In genomic region chr7:107505997-107506682, GRCh38 we compare ENCODE assay signal across 9 cellular contexts. TPM values are rescaled to one million over a fixed set of nuclear protein-coding genes. Genes with fewer than 3 reads are reported as not detected.
DNase-seq lines count a peak whose midpoint lies in the region; TF ChIP-seq lines count a peak whose summit lies in the region.
"Had no signal": no experiment of that assay in that cellular context is flagged by ENCODE, and none has a peak within 500 bp of the region (broad histone marks: within the 10 kb centered on the region; RNA-seq: fewer than 3 reads in every experiment).

No MANE protein-coding gene starts in this region.

- CTCF ChIA-PET in HEK293 (lab: Yijun Ruan, JAX) (interaction anchor here (0.6 kb wide), 1 partner anchor 28 kb away, joined by 3 read pairs; no protein-coding TSS in a partner anchor), GM10248 (lab: Yijun Ruan, JAX) (interaction anchor here (1.2 kb wide), 1 partner anchor 25 kb away, joined by 4 read pairs; no protein-coding TSS in a partner anchor)

- no peaks in the 10 kb centered on the region for H3F3A ChIP-seq in neural progenitor cell (ENCODE audit: low read depth)

- H3K36me3 ChIP-seq in HEK293 (ENCODE audit: control insufficient read depth in 2 of 2, insufficient read depth in 1 of 2, low read length in 2 of 2) (no peaks in the 10 kb centered on the region), mucosa of rectum (ENCODE audit: control insufficient read depth in 2 of 2, insufficient read depth in 2 of 2, low read length in 2 of 2) (peaks cover 0 to 4% of the 10 kb centered on the region in 2 donors), neural progenitor cell (no peaks in the 10 kb centered on the region)
- H3K36me3 ChIP-seq: MG63 had no signal

- DNase-seq in NCI-H2107 (lab: John Stamatoyannopoulos, UW) (peak; percentile 92), astrocyte of the hippocampus (ENCODE audit: low read depth, low spot score) (peak; percentile 27), germinal center (ENCODE audit: low spot score) (no peak), GM10248 (ENCODE audit: extremely low spot score) (no peak), neural progenitor cell (ENCODE audit: low spot score) (no peak), D341Med (ENCODE audit: low spot score) (no peak)
- DNase-seq: MG63 had no signal

- no peak overlapping the region for H3K27ac Mint-ChIP-seq in neural progenitor cell

- POLR2A ChIA-PET in HEK293 (lab: Yijun Ruan, JAX) = interaction anchor here (0.6 kb wide), 1 partner anchor 392 kb away, joined by 3 read pairs; no protein-coding TSS in a partner anchor
- POLR2A ChIA-PET in GM10248 (lab: Yijun Ruan, JAX) = no interaction called here

- H3K9me3 ChIP-seq in HEK293 (ENCODE audit: control insufficient read depth, insufficient read depth, low read depth, low read length) = no peaks in the 10 kb centered on the region
- H3K9me3 ChIP-seq in mucosa of rectum (ENCODE audit: control insufficient read depth in 2 of 2, low read length in 2 of 2) = no peaks in the 10 kb centered on the region
- H3K9me3 ChIP-seq in neural progenitor cell (ENCODE audit: low read depth) = no peaks in the 10 kb centered on the region
- H3K9me3 ChIP-seq: MG63 had no signal

- H3K27ac ChIP-seq in HEK293 (ENCODE audit: extremely low read depth, low read depth, low read length) (no peak overlapping the region), mucosa of rectum (ENCODE audit: low read depth in 2 of 2, low read length in 2 of 2) (peak overlapping the region; percentile 85), neural progenitor cell (no peak overlapping the region)

- H2AFZ ChIP-seq in neural progenitor cell (replicated peaks) = no peak overlapping the region

- H3K9me3 Mint-ChIP-seq in neural progenitor cell = peaks cover 23% of the 10 kb centered on the region

- H3K4me2 ChIP-seq in neural progenitor cell = no peak overlapping the region

- H3K4me1 Mint-ChIP-seq in neural progenitor cell = no peaks in the 10 kb centered on the region

- H3K4me3 ChIP-seq in HEK293 (ENCODE audit: low read depth, low read length) (no peak overlapping the region), mucosa of rectum (ENCODE audit: low read length in 2 of 2) (peak overlapping the region in 1 of 2 donors; percentile 23), neural progenitor cell (no peak overlapping the region)
- H3K4me3 ChIP-seq: MG63 had no signal

- no peak overlapping the region for H3K4me3 Mint-ChIP-seq in neural progenitor cell

- H3K4me1 ChIP-seq in HEK293 (ENCODE audit: control insufficient read depth, insufficient read depth, low read length) (peaks cover 19% of the 10 kb centered on the region), mucosa of rectum (ENCODE audit: control insufficient read depth in 2 of 2, insufficient read depth in 2 of 2, low read length in 2 of 2) (peaks cover 13 to 18% of the 10 kb centered on the region in 2 donors), neural progenitor cell (no peaks in the 10 kb centered on the region)

- no peak for TF ChIP-seq CTCF in HEK293 (tag by site-specific recombination; IDR thresholded peaks at IDR 0.05)
- TF ChIP-seq CTCF in GM10248 (IDR thresholded peaks at IDR 0.05; ENCODE audit: control extremely low read depth, extremely low read depth, low read depth, missing control alignments) = no peak
- no peak for TF ChIP-seq CTCF in neural progenitor cell (IDR thresholded peaks at IDR 0.05)

- H3K79me2 ChIP-seq in neural progenitor cell (ENCODE audit: low read depth) = no peaks in the 10 kb centered on the region

- peak overlapping the region in 1 of 2 donors; percentile 38 for H3K9ac ChIP-seq in mucosa of rectum (ENCODE audit: low read depth in 1 of 2, low read length in 2 of 2)
- no peak overlapping the region for H3K9ac ChIP-seq in neural progenitor cell

- no peaks in the 10 kb centered on the region for H3K27me3 Mint-ChIP-seq in neural progenitor cell (ENCODE audit: insufficient read depth, low read depth)

- H3K36me3 Mint-ChIP-seq in neural progenitor cell = peaks cover 16% of the 10 kb centered on the region

- H4K20me1 ChIP-seq in neural progenitor cell (ENCODE audit: low read depth) = no peaks in the 10 kb centered on the region

- H3K27me3 ChIP-seq in mucosa of rectum (ENCODE audit: control insufficient read depth in 2 of 2, insufficient read depth in 2 of 2, low read length in 2 of 2) (no peaks in the 10 kb centered on the region), neural progenitor cell (no peaks in the 10 kb centered on the region)
- H3K27me3 ChIP-seq: MG63 had no signal

TF ChIP-seq in HEK293, 187 proteins besides CTCF, POLR2A, EP300 and RAD21 (continues in another document):
- TF ChIP-seq ZNF621 (tag by site-specific recombination; IDR thresholded peaks at IDR 0.05) (no peak), OSR2 (tag by site-specific recombination; IDR thresholded peaks at IDR 0.05) (peak; percentile 63), FEZF1 (tag by site-specific recombination; IDR thresholded peaks at IDR 0.05) (peak; percentile 64), ZNF549 (tag by site-specific recombination; IDR thresholded peaks at IDR 0.05) (peak; percentile 32; the same call in 1 of the 2 replicates), REST (tag by site-specific recombination; IDR thresholded peaks at IDR 0.05) (no peak), KLF8 (tag by site-specific recombination; IDR thresholded peaks at IDR 0.05) (0 out of 2 replicates have a peak, but pooled peaks have one; percentile 31), PRDM10 (tag by site-specific recombination; IDR thresholded peaks at IDR 0.05) (peak; percentile 70; the same call in 1 of the 2 replicates), ZNF548 (tag by site-specific recombination; IDR thresholded peaks at IDR 0.05) (no peak), ZNF560 (tag by site-specific recombination; IDR thresholded peaks at IDR 0.05; ENCODE audit: borderline replicate concordance) (no peak), ATF2 (tag by site-specific recombination; IDR thresholded peaks at IDR 0.05; ENCODE audit: low read depth) (peak; percentile 66)

RNA-seq across cellular contexts. Expression of gene GPR22, which starts 36.3 kb away (rescaled TPM):
- not detected in 2 replicates for total RNA-seq in neural progenitor cell (ENCODE audit: low replicate concordance)

RNA-seq across cellular contexts. Expression of gene COG5, which starts 57.6 kb away (rescaled TPM):
- total RNA-seq in neural progenitor cell (ENCODE audit: low replicate concordance) = 33.3 and 90.5 TPM in 2 replicates

RNA-seq across cellular contexts. Expression of gene DUS4L, which starts 57.6 kb away (rescaled TPM):
- 21.8 and 24.4 TPM in 2 replicates for total RNA-seq in neural progenitor cell (ENCODE audit: low replicate concordance)

Comparison
In these comparisons a context has a peak if more than half of its experiments do, and no peak if none do; other contexts are left out.
1. H3K27ac ChIP-seq: peak in mucosa of rectum (2 of 2); none in HEK293 (single experiment) and neural progenitor cell (single experiment).
2. DNase-seq: peak in NCI-H2107 (single experiment) and astrocyte of the hippocampus (single experiment); none in germinal center (single experiment), GM10248 (single experiment), neural progenitor cell (single experiment) and D341Med (single experiment).